2 cellular contexts compared by ENCODE assay signal in the genomic region with DNA sequence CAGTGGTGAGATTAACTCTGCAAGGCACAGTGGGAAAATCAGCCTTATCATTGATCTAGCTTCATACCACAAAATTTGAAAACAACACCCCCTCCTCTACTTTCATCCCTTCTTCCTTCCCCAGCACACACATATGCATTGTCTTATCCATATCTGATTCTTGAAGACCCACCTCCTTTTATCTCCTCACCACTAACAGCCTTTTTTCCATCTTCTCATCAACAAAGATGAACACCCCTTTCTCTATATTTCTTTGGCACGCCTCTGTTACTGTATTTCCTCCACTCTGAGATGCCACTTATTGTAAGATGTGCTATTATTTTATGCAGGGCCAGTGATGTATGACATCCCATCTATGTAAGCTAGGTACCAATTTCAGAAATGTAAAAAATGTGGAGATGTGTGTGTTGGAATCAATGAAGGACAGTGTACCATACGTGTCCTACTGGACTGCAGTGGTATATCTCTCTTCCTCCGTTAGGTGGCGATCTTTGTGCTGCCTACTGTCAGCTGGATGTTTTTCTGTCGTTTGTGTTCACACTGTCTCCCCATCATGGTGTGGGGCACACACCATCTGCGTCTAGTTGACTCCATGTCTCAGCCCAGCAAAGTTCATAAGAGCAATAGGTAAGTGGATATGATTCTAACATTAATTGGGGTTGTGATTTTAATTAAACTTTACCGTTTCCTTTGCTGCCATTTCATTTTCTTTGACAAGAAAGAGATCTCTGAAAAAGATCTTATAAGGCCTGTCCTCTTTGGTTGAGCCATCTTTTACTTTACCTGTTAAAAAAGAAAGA.
A peak's percentile ranks its signal among the peaks of the same experiment; 100 is the strongest.
TF ChIP-seq lines count a peak whose summit lies in the region.

No MANE protein-coding gene starts in this region.

TF ChIP-seq in HCT116, 20 proteins besides CTCF, POLR2A, EP300 and RAD21:
- TF ChIP-seq, protein P1, sequence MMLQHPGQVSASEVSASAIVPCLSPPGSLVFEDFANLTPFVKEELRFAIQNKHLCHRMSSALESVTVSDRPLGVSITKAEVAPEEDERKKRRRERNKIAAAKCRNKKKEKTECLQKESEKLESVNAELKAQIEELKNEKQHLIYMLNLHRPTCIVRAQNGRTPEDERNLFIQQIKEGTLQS (IDR thresholded peaks at IDR 0.05) = no peak
- TF ChIP-seq YY1 (IDR thresholded peaks at IDR 0.05; ENCODE audit: extremely low read depth, insufficient replicate concordance, low read depth, low read length) (peak; percentile 30), CBX3 (IDR thresholded peaks at IDR 0.05; ENCODE audit: low read depth) (0 out of 2 replicates have a peak, but pooled peaks have one; percentile 60)
- TF ChIP-seq, protein P2, sequence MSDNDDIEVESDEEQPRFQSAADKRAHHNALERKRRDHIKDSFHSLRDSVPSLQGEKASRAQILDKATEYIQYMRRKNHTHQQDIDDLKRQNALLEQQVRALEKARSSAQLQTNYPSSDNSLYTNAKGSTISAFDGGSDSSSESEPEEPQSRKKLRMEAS (IDR thresholded peaks at IDR 0.05) = peak; percentile 51; the same call in 1 of the 2 replicates

TF ChIP-seq in K562, 482 proteins besides CTCF, POLR2A, EP300 and RAD21:
- TF ChIP-seq BRD9 (IDR thresholded peaks at IDR 0.05; ENCODE audit: low read depth, partially characterized antibody) = no peak
- TF ChIP-seq SMC3 (conservative IDR thresholded peaks at IDR 0.05; ENCODE audit: insufficient read depth, low read depth, low read length) = peak; percentile 41; the same call in 1 of the 2 replicates
- TF ChIP-seq LARP7 (IDR thresholded peaks at IDR 0.05) = no peak
- TF ChIP-seq CREM (IDR thresholded peaks at IDR 0.05; ENCODE audit: low read depth) = peak; percentile 30; the same call in 1 of the 2 replicates
- TF ChIP-seq ZNF134 (CRISPR knock-in tag; conservative IDR thresholded peaks at IDR 0.05) = no peak
